ENCODE assay signal across 1 cellular context in the genomic region with DNA sequence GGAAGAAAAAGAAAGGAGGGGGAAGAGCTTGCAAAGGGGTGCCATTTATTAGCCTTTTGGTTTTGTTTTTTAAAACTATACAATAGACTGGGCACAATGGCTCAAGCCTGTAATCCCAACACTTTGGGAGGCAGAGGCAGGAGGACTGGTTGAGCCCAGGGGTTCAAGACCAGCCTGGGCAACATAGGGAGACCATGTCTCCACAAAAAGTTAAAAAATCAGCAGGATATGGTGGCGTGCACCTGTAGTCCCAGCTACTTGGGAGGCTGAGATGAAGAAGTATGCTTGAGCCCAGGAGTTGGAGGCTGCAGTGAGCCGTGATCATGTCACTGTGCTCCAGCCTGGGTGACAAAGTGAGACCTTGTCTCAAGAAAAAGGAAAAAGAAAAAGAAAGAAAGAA.
TF ChIP-seq lines count a peak whose summit lies in the region.

No MANE protein-coding gene starts in this region.

TF ChIP-seq in WTC11, 78 proteins besides CTCF, POLR2A, EP300 and RAD21 (continued from another document):
- TF ChIP-seq ZNF281 (CRISPR knock-in tag; IDR thresholded peaks at IDR 0.05) = no peak
- TF ChIP-seq TEAD1 (CRISPR knock-in tag; IDR thresholded peaks at IDR 0.05) = no peak
- TF ChIP-seq TP53 (CRISPR knock-in tag; IDR thresholded peaks at IDR 0.05) = no peak
